Comparison of ENCODE assay signal across 23 cellular contexts in the genomic region with DNA sequence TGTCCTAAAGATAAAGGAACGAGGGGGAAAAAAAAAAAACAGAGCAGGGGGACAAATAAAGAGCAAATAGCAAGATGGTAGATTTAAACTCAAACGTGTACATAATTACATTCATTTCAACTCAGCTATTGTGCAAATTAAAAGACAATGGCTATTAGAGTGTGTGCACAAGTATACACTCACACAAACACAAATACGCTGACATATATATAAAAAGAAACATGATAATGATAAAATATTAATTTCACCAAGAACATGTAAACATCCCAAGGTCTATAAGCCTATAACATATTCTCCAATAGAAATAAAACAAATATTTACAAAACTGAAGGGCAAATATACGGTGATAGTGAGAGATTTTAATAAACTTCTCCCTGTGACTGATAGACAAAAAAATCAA.
"Had no signal": no experiment of that assay in that cellular context is flagged by ENCODE, and none has a peak within 500 bp of the region (broad histone marks: within the 10 kb centered on the region; RNA-seq: fewer than 3 reads in every experiment).

No MANE protein-coding gene starts in this region.

- H3K27ac ChIP-seq: colonic mucosa, esophagus muscularis mucosa, foreskin keratinocyte, gastrocnemius medialis, heart right ventricle, left lung, lower lobe of right lung had no signal

- H3K4me1 Mint-ChIP-seq: endodermal cell, naive B cell had no signal

- H3K27me3 ChIP-seq: colonic mucosa, esophagus muscularis mucosa, foreskin keratinocyte, gastrocnemius medialis, heart right ventricle, left lung had no signal

- H3K9me3 ChIP-seq: colonic mucosa, esophagus muscularis mucosa, gastrocnemius medialis, heart right ventricle, left lung, lower lobe of right lung, mucosa of descending colon had no signal

- H3K27ac Mint-ChIP-seq: dendritic cell treated with granulocyte-macrophage colony-stimulating factor and Interleukin-4, amounts not matched to agents 40 ng/mL and 50 ng/mL, for 4 days; effector memory CD8-positive, alpha-beta T cell; endodermal cell; mesothelial cell of epicardium; naive B cell had no signal

- H3K36me3 Mint-ChIP-seq: mesothelial cell of epicardium, naive B cell had no signal

- FAIRE-seq: endothelial cell of umbilical vein, keratinocyte had no signal

- H3K9me3 Mint-ChIP-seq: dendritic cell treated with granulocyte-macrophage colony-stimulating factor and Interleukin-4, amounts not matched to agents 40 ng/mL and 50 ng/mL, for 4 days; effector memory CD8-positive, alpha-beta T cell; endodermal cell; naive B cell had no signal

- H3K4me3 Mint-ChIP-seq: dendritic cell treated with granulocyte-macrophage colony-stimulating factor and Interleukin-4, amounts not matched to agents 40 ng/mL and 50 ng/mL, for 4 days; effector memory CD8-positive, alpha-beta T cell; endodermal cell; mesothelial cell of epicardium; naive B cell had no signal

- ATAC-seq: effector memory CD8-positive, alpha-beta T cell; foreskin keratinocyte; gastrocnemius medialis; heart right ventricle; left cardiac atrium; left lung; left ventricle myocardium superior; lower lobe of right lung; mucosa of descending colon had no signal

- H3K36me3 ChIP-seq: colonic mucosa, esophagus muscularis mucosa, gastrocnemius medialis, heart right ventricle, left lung, lower lobe of right lung had no signal

- DNase-seq: colonic mucosa; cortex of kidney; effector CD8-positive, alpha-beta T cell; effector memory CD8-positive, alpha-beta T cell; endodermal cell; foreskin keratinocyte; gastrocnemius medialis; glutamatergic neuron; head of caudate nucleus; heart right ventricle; hippocampal formation; left cardiac atrium; left lung; left ventricle myocardium superior; lower lobe of right lung; mesenchymal stem cell; mucosa of descending colon; naive B cell had no signal

- H3K4me1 ChIP-seq: colonic mucosa, left lung, lower lobe of right lung had no signal

- H3K27me3 Mint-ChIP-seq: dendritic cell treated with granulocyte-macrophage colony-stimulating factor and Interleukin-4, amounts not matched to agents 40 ng/mL and 50 ng/mL, for 4 days; effector memory CD8-positive, alpha-beta T cell; naive B cell had no signal

- H3K4me3 ChIP-seq: colonic mucosa, esophagus muscularis mucosa, gastrocnemius medialis, heart right ventricle, left lung, lower lobe of right lung, mucosa of descending colon had no signal
